In genomic region chr17:73324711-73325526, GRCh38 we compare ENCODE assay signal across 21 cellular contexts. TPM values are rescaled to one million over a fixed set of nuclear protein-coding genes. Genes with fewer than 3 reads are reported as not detected.
A peak's percentile ranks its signal among the peaks of the same experiment; 100 is the strongest.
DNase-seq lines count a peak whose midpoint lies in the region; ATAC-seq, FAIRE-seq and TF ChIP-seq lines count a peak whose summit lies in the region.
"Had no signal": no experiment of that assay in that cellular context is flagged by ENCODE, and none has a peak within 500 bp of the region (broad histone marks: within the 10 kb centered on the region; RNA-seq: fewer than 3 reads in every experiment).

No MANE protein-coding gene starts in this region.

- POLR2A ChIA-PET in HepG2 (lab: Yijun Ruan, JAX) = interaction anchor here (1.0 to 2.0 kb wide), 3 partner anchors 14 to 63 kb away, joined by 3 to 9 read pairs (median 8); partner anchors contain the start of gene CPSF4L

- peaks cover 42% of the 10 kb centered on the region for H3K4me1 ChIP-seq in HepG2 (ENCODE audit: insufficient read depth, low read length)
- H3K4me1 ChIP-seq in right lobe of liver = no peaks in the 10 kb centered on the region
- peaks cover 31% of the 10 kb centered on the region for H3K4me1 ChIP-seq in hepatocyte (ENCODE audit: insufficient read depth)
- H3K4me1 ChIP-seq in sigmoid colon = peaks cover 0 to 15% (median 12%) of the 10 kb centered on the region in 4 donors
- H3K4me1 ChIP-seq: pancreas had no signal

- in situ Hi-C loops in HepG2 (cut with HindIII; ENCODE audit: extremely low pct_ligation_motif_present, low pct_unique_long_range_greater_than_20kb) = no loop called here

- peak; percentile 9; the same call in 2 of the 3 replicates for ATAC-seq in HepG2
- ATAC-seq in right lobe of liver = no peak
- ATAC-seq: activated CD8-positive, alpha-beta memory T cell treated with anti-CD3 and anti-CD28 coated beads, Interleukin-2, amount 10 ng/mL, durations not matched to agents 7 days and 5 days; stimulated activated naive CD8-positive, alpha-beta T cell treated with anti-CD3 and anti-CD28 coated beads, Interleukin-15, Interleukin-2, amounts not matched to agents 100 U/mL and 50 U/mL, for 24 hours had no signal

- H4K20me1 ChIP-seq in HepG2 (ENCODE audit: insufficient read depth, low read length) (no peaks in the 10 kb centered on the region), hepatocyte (ENCODE audit: insufficient read depth, poor library complexity, severe bottlenecking) (no peaks in the 10 kb centered on the region)

- H3K36me3 ChIP-seq in HepG2 (replicated peaks in 1 of 2; ENCODE audit: control insufficient read depth in 1 of 2, insufficient read depth in 2 of 2, low read length in 2 of 2) (no peaks in the 10 kb centered on the region), right lobe of liver (no peaks in the 10 kb centered on the region), hepatocyte (replicated peaks; ENCODE audit: insufficient read depth, low read depth) (no peaks in the 10 kb centered on the region), sigmoid colon (no peaks in the 10 kb centered on the region)
- H3K36me3 ChIP-seq: pancreas had no signal

- TF ChIP-seq CTCF in HepG2 (CRISPR knock-in tag; IDR thresholded peaks at IDR 0.05) (no peak), right lobe of liver (IDR thresholded peaks at IDR 0.05) (no peak), hepatocyte (IDR thresholded peaks at IDR 0.05; ENCODE audit: poor library complexity) (no peak), sigmoid colon (IDR thresholded peaks at IDR 0.05) (no peak)

- H3K4me3 ChIP-seq in HepG2 (replicated peaks in 1 of 3; ENCODE audit: insufficient read depth in 1 of 3, low read depth in 2 of 3, low read length in 3 of 3) = no peak overlapping the region
- no peak overlapping the region for H3K4me3 ChIP-seq in right lobe of liver
- no peak overlapping the region for H3K4me3 ChIP-seq in hepatocyte
- no peak overlapping the region for H3K4me3 ChIP-seq in sigmoid colon
- H3K4me3 ChIP-seq: pancreas had no signal

- H3K9me3 ChIP-seq in HepG2 (ENCODE audit: low read length) = no peaks in the 10 kb centered on the region
- H3K9me3 ChIP-seq in right lobe of liver = no peaks in the 10 kb centered on the region
- H3K9me3 ChIP-seq in hepatocyte (ENCODE audit: low read depth) = no peaks in the 10 kb centered on the region
- H3K9me3 ChIP-seq in sigmoid colon = no peaks in the 10 kb centered on the region
- H3K9me3 ChIP-seq: pancreas had no signal

- H3K4me2 ChIP-seq in HepG2 (ENCODE audit: low read depth, low read length) (no peak overlapping the region), hepatocyte (peak overlapping the region; percentile 51)

- FAIRE-seq in HepG2 (lab: Jason Lieb, UNC) = no peak
- FAIRE-seq: endothelial cell of umbilical vein, pancreas had no signal

- 43% methylated on average over 17 of the region's 17 CpGs for WGBS in HepG2 (ENCODE audit: low lambda C conversion rate)
- 38% methylated on average over 10 of the region's 17 CpGs for WGBS in right lobe of liver (ENCODE audit: insufficient coverage, low coverage, low lambda C conversion rate, missing lambda C conversion rate)
- WGBS in hepatocyte (ENCODE audit: low lambda C conversion rate, missing lambda C conversion rate) = 62% methylated on average over 16 of the region's 17 CpGs
- 75 to 83% methylated on average over 17 of the region's 17 CpGs for WGBS in sigmoid colon, 2 donors

- H3K79me2 ChIP-seq in HepG2 (ENCODE audit: insufficient read depth, low read length) (no peaks in the 10 kb centered on the region), hepatocyte (no peaks in the 10 kb centered on the region)

- H3K27me3 ChIP-seq in HepG2 (ENCODE audit: control insufficient read depth in 1 of 2, insufficient read depth in 2 of 2, low read length in 2 of 2) = peaks cover 6 to 27% of the 10 kb centered on the region in 2 experiments
- H3K27me3 ChIP-seq in right lobe of liver = no peaks in the 10 kb centered on the region
- no peaks in the 10 kb centered on the region for H3K27me3 ChIP-seq in hepatocyte
- no peaks in the 10 kb centered on the region for H3K27me3 ChIP-seq in sigmoid colon
- H3K27me3 ChIP-seq: pancreas had no signal

- H3K9ac ChIP-seq in HepG2 (ENCODE audit: insufficient read depth, low read depth, low read length) = no peak overlapping the region

- intact Hi-C loops in HepG2 (cut with micrococcal nuclease; ENCODE audit: unreplicated experiment) = no loop called here
- intact Hi-C loops in right lobe of liver (cut with DNase I) = no loop called here
- intact Hi-C loops in sigmoid colon (cut with DNase I) = no loop called here

- DNase-seq in HepG2 (ENCODE audit: low spot score) = no peak
- DNase-seq in right lobe of liver = no peak
- DNase-seq in hepatocyte (ENCODE audit: low spot score) = no peak
- DNase-seq in sigmoid colon = no peak
- DNase-seq in SKM-1 (lab: John Stamatoyannopoulos, UW; ENCODE audit: unreplicated experiment) = no peak
- no peak for DNase-seq in NCI-H748 treated with DMSO at 0.1 percent for 48 hours (lab: John Stamatoyannopoulos, UW)
- DNase-seq in SKM-1 treated with dmso at 0.1 percent for 144 hours (lab: John Stamatoyannopoulos, UW; ENCODE audit: unreplicated experiment) = no peak
- no peak for DNase-seq in SIG-M5 (lab: John Stamatoyannopoulos, UW)
- DNase-seq: ACHN; activated CD4-positive, alpha-beta T cell treated with anti-CD3 and anti-CD28 coated beads for 48 hours; activated CD8-positive, alpha-beta memory T cell treated with anti-CD3 and anti-CD28 coated beads, Interleukin-2, amount 10 ng/mL, durations not matched to agents 7 days and 5 days; CD4-positive, CD25-positive, alpha-beta regulatory T cell; dermis blood vessel endothelial cell; GDM1; MM.1S; naive B cell; pancreas; stimulated activated CD4-positive, alpha-beta T cell treated with anti-CD3 and anti-CD28 coated beads, Interleukin-4, amount 100 ng/mL, for 1 hour; stimulated activated naive CD8-positive, alpha-beta T cell treated with anti-CD3 and anti-CD28 coated beads, Interleukin-15, Interleukin-2, amounts not matched to agents 100 U/mL and 50 U/mL, for 24 hours; T-helper 1 cell had no signal

- BruUV-seq in HepG2 (replicated peaks; lab: Mats Ljungman, UMichigan) = no TSS peak

- CTCF ChIA-PET in HepG2 (lab: Yijun Ruan, JAX; ENCODE audit: low intra/inter-chr PET ratio, low total read pairs) = no interaction called here

- no peak for TF ChIP-seq RAD21 in HepG2 (CRISPR knock-in tag; IDR thresholded peaks at IDR 0.05)

- no peak for TF ChIP-seq POLR2A in HepG2 (IDR thresholded peaks at IDR 0.05; ENCODE audit: insufficient read depth in 1 of 2, low read depth in 2 of 2, low read length in 2 of 2)
- TF ChIP-seq POLR2A in right lobe of liver (IDR thresholded peaks at IDR 0.05) = no peak
- no peak for TF ChIP-seq POLR2A in sigmoid colon (IDR thresholded peaks at IDR 0.05)

- H2AFZ ChIP-seq in HepG2 (ENCODE audit: low read length) (no peak overlapping the region), hepatocyte (no peak overlapping the region)

- no peaks in the 10 kb centered on the region for H3K9me2 ChIP-seq in hepatocyte (replicated peaks; ENCODE audit: insufficient read depth)

- no peak for TF ChIP-seq EP300 in HepG2 (IDR thresholded peaks at IDR 0.05; ENCODE audit: low read depth in 2 of 2, low read length in 2 of 2)
- no peak for TF ChIP-seq EP300 in HepG2 (CRISPR knock-in tag; IDR thresholded peaks at IDR 0.05; ENCODE audit: borderline replicate concordance)
- TF ChIP-seq EP300 in sigmoid colon (IDR thresholded peaks at IDR 0.05) = no peak

- H3K27ac ChIP-seq in HepG2 (ENCODE audit: extremely low read length, insufficient read depth, low read length) = no peak overlapping the region
- H3K27ac ChIP-seq in right lobe of liver = no peak overlapping the region
- H3K27ac ChIP-seq in hepatocyte = peak overlapping the region; percentile 90
- H3K27ac ChIP-seq in sigmoid colon = peak overlapping the region in 3 of 4 donors; percentile 20 to 70 (median 40)
- H3K27ac ChIP-seq: pancreas had no signal

RNA-seq across cellular contexts. Expression of gene CDC42EP4, which starts 13.1 kb away (rescaled TPM):
- total RNA-seq in HepG2 (2016; rRNA removed; fragmentation: Illumina TruSeq; extraction: Trizol) (54.0 and 55.0 TPM in 2 replicates), right lobe of liver (10 to 100 TPM; 27.5 to 34.9 (median 30.9) TPM), hepatocyte (61.2 and 62.4 TPM in 2 replicates), sigmoid colon (10 to 100 TPM; 68.1 to 87.6 (median 76.0) TPM)
- 13.5 and 14.9 TPM in 2 replicates for total RNA-seq in HepG2 (2016; cell fraction: cytosol; rRNA removed; fragmentation: Illumina TruSeq; extraction: Trizol; ENCODE audit: low read depth)
- 45.9 and 55.1 TPM in 2 replicates for total RNA-seq in HepG2 (2016; cell fraction: insoluble cytoplasmic fraction; rRNA removed; fragmentation: Illumina TruSeq; extraction: Trizol)
- 45.7 and 51.9 TPM in 2 replicates for total RNA-seq in HepG2 (2016; cell fraction: membrane; rRNA removed; fragmentation: Illumina TruSeq; extraction: Trizol)
- 34.9 and 36.1 TPM in 2 replicates for total RNA-seq in HepG2 (2016; cell fraction: nucleus; rRNA removed; fragmentation: Illumina TruSeq; extraction: Trizol)
- polyA plus RNA-seq in HepG2 (2011; rRNA removed) (19.0 and 21.7 TPM in 2 replicates), hepatocyte (74.5 and 82.7 TPM in 2 replicates), sigmoid colon (10 to 100 TPM; 44.0 to 57.3 (median 46.2) TPM)
- polyA plus RNA-seq in HepG2 (2011; cell fraction: cytosol; rRNA removed) = 16.2 and 20.1 TPM in 2 replicates
- polyA plus RNA-seq in HepG2 (2011; cell fraction: nucleus; rRNA removed) = 18.6 and 24.3 TPM in 2 replicates
- polyA plus RNA-seq in HepG2 (2012) = 18.4 and 22.4 TPM in 2 replicates
- polyA plus RNA-seq in HepG2 (2016; cell fraction: cytosol; fragmentation: Illumina TruSeq; extraction: Trizol; ENCODE audit: low read depth) = 11.7 and 14.2 TPM in 2 replicates
- 58.7 and 66.8 TPM in 2 replicates for polyA plus RNA-seq in HepG2 (2016; cell fraction: insoluble cytoplasmic fraction; fragmentation: Illumina TruSeq; extraction: Trizol; ENCODE audit: low read depth)
- 37.7 and 41.8 TPM in 2 replicates for polyA plus RNA-seq in HepG2 (2016; cell fraction: membrane; fragmentation: Illumina TruSeq; extraction: Trizol; ENCODE audit: low read depth)
- 41.4 and 43.9 TPM in 2 replicates for polyA plus RNA-seq in HepG2 (2016; cell fraction: nucleus; fragmentation: Illumina TruSeq; extraction: Trizol; ENCODE audit: insufficient read depth, low read depth)
- polyA minus RNA-seq in HepG2 (2011; rRNA and poly(A)+ RNA removed; ENCODE audit: low replicate concordance) = 68.4 and 91.9 TPM in 2 replicates
- 25.3 and 26.4 TPM in 2 replicates for polyA minus RNA-seq in HepG2 (2011; cell fraction: cytosol; rRNA and poly(A)+ RNA removed)
- polyA minus RNA-seq in HepG2 (2011; cell fraction: nucleus; rRNA and poly(A)+ RNA removed) = 32.3 and 36.9 TPM in 2 replicates

Comparison
In these comparisons a context has a peak if more than half of its experiments do, and no peak if none do; other contexts are left out.
1. H3K27ac ChIP-seq: peak in hepatocyte (single experiment) and sigmoid colon (3 of 4); none in HepG2 (single experiment) and right lobe of liver (0 of 3).